Comparison of ENCODE assay signal across 22 cellular contexts in the genomic region with DNA sequence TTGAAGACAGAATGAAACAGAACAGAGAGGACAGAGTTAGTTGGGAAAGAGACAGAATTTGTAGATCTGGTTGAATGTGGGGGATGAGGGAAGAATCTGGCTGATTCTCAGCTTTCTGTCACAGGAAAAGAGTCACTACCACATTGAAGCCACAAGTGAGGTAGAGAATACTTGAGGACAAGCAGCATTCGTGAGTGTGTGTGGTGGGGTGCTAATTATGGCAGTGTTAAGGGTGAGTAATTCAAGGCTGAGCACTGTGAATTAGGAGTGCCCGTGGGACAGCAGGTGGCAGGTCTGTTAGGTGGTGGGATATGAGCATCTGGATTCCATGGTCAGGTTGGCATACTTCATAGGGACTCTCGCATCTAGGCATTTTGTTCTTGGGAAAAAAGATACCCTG.
"Had no signal": no experiment of that assay in that cellular context is flagged by ENCODE, and none has a peak within 500 bp of the region (broad histone marks: within the 10 kb centered on the region; RNA-seq: fewer than 3 reads in every experiment).

No MANE protein-coding gene starts in this region.

- H3K27ac ChIP-seq: brain microvascular endothelial cell, left lung, tibial nerve, vagina, VCaP had no signal

- H3K27me3 Mint-ChIP-seq: activated CD4-positive, alpha-beta memory T cell treated with anti-CD3 and anti-CD28 coated beads, Interleukin-2, amount 10 ng/mL, durations not matched to agents 7 days and 5 days; activated CD4-positive, alpha-beta T cell treated with anti-CD3 and anti-CD28 coated beads, Interleukin-2, amount 10 ng/mL, durations not matched to agents 24 days and 14 days; activated naive CD4-positive, alpha-beta T cell treated with anti-CD3 and anti-CD28 coated beads, Interleukin-2, amount 10 ng/mL, durations not matched to agents 7 days and 5 days; dendritic cell treated with granulocyte-macrophage colony-stimulating factor and Interleukin-4, amounts not matched to agents 40 ng/mL and 50 ng/mL, for 4 days; natural killer cell treated with Interleukin-12 subunit alpha and Interleukin-12 subunit beta and Interleukin-15 and Interleukin-18, amount 100 ng/mL, for 72 hours; progenitor cell of endocrine pancreas; stimulated activated naive CD8-positive, alpha-beta T cell treated with anti-CD3 and anti-CD28 coated beads, Interleukin-15, Interleukin-2, amounts not matched to agents 100 ng/mL and 50 ng/mL, for 24 hours had no signal

- ATAC-seq: activated CD4-positive, CD25-positive, alpha-beta regulatory T cell treated with anti-CD3 and anti-CD28 coated beads, Interleukin-2, amount 50 U/mL, for 24 hours; activated T-cell treated with anti-CD3 and anti-CD28 coated beads, Interleukin-2, amount 50 U/mL, for 72 hours; left lung; natural killer cell treated with Interleukin-12 subunit alpha and Interleukin-12 subunit beta and Interleukin-15 and Interleukin-18, amount 100 ng/mL, for 72 hours had no signal

- H3K27ac Mint-ChIP-seq: activated CD4-positive, alpha-beta memory T cell treated with anti-CD3 and anti-CD28 coated beads, Interleukin-2, amount 10 ng/mL, durations not matched to agents 7 days and 5 days; activated CD4-positive, alpha-beta T cell treated with anti-CD3 and anti-CD28 coated beads, Interleukin-2, amount 10 ng/mL, durations not matched to agents 24 days and 14 days; activated naive CD4-positive, alpha-beta T cell treated with anti-CD3 and anti-CD28 coated beads, Interleukin-2, amount 10 ng/mL, durations not matched to agents 7 days and 5 days; activated T-cell treated with anti-CD3 and anti-CD28 coated beads, Interleukin-2, amount 50 U/mL, for 72 hours; dendritic cell treated with granulocyte-macrophage colony-stimulating factor and Interleukin-4, amounts not matched to agents 40 ng/mL and 50 ng/mL, for 4 days; natural killer cell treated with Interleukin-12 subunit alpha and Interleukin-12 subunit beta and Interleukin-15 and Interleukin-18, amount 100 ng/mL, for 72 hours; progenitor cell of endocrine pancreas; stimulated activated naive CD8-positive, alpha-beta T cell treated with anti-CD3 and anti-CD28 coated beads, Interleukin-15, Interleukin-2, amounts not matched to agents 100 ng/mL and 50 ng/mL, for 24 hours; T-helper 2 cell treated with Interferon-gamma antibody and Interleukin-4, amounts not matched to agents 5 μg/mL and 100 μg/mL, for 36 hours had no signal

- H3K36me3 ChIP-seq: brain microvascular endothelial cell, left lung, tibial nerve, vagina had no signal

- DNase-seq: activated CD4-positive, alpha-beta memory T cell treated with anti-CD3 and anti-CD28 coated beads, Interleukin-2, amount 10 ng/mL, durations not matched to agents 7 days and 5 days; activated CD4-positive, alpha-beta T cell treated with anti-CD3 and anti-CD28 coated beads, Interleukin-2, amount 10 ng/mL, durations not matched to agents 24 days and 14 days; activated effector memory CD4-positive, alpha-beta T cell treated with Interleukin-2 at 50 U/mL for 16 hours; activated naive CD4-positive, alpha-beta T cell treated with anti-CD3 and anti-CD28 coated beads, Interleukin-2, amount 10 ng/mL, durations not matched to agents 7 days and 5 days; activated T-cell treated with anti-CD3 and anti-CD28 coated beads, Interleukin-2, amount 50 U/mL, for 72 hours; brain microvascular endothelial cell; caudate nucleus; effector CD4-positive, alpha-beta T cell; foreskin fibroblast; left lung; midbrain; stimulated activated CD4-positive, alpha-beta T cell treated with anti-CD3 and anti-CD28 coated beads, Interleukin-4, amount 100 ng/mL, for 4 hours had no signal

- H3K4me3 ChIP-seq: left lung, lung, tibial nerve, vagina had no signal

- H3K36me3 Mint-ChIP-seq: activated naive CD4-positive, alpha-beta T cell treated with anti-CD3 and anti-CD28 coated beads, Interleukin-2, amount 10 ng/mL, durations not matched to agents 7 days and 5 days had no signal

- H3K4me1 Mint-ChIP-seq: activated CD4-positive, alpha-beta memory T cell treated with anti-CD3 and anti-CD28 coated beads, Interleukin-2, amount 10 ng/mL, durations not matched to agents 7 days and 5 days; activated CD4-positive, alpha-beta T cell treated with anti-CD3 and anti-CD28 coated beads, Interleukin-2, amount 10 ng/mL, durations not matched to agents 24 days and 14 days; activated naive CD4-positive, alpha-beta T cell treated with anti-CD3 and anti-CD28 coated beads, Interleukin-2, amount 10 ng/mL, durations not matched to agents 7 days and 5 days had no signal

- H3K4me3 Mint-ChIP-seq: activated CD4-positive, alpha-beta memory T cell treated with anti-CD3 and anti-CD28 coated beads, Interleukin-2, amount 10 ng/mL, durations not matched to agents 7 days and 5 days; activated CD4-positive, alpha-beta T cell treated with anti-CD3 and anti-CD28 coated beads, Interleukin-2, amount 10 ng/mL, durations not matched to agents 24 days and 14 days; activated naive CD4-positive, alpha-beta T cell treated with anti-CD3 and anti-CD28 coated beads, Interleukin-2, amount 10 ng/mL, durations not matched to agents 7 days and 5 days; activated T-cell treated with anti-CD3 and anti-CD28 coated beads, Interleukin-2, amount 50 U/mL, for 72 hours; dendritic cell treated with granulocyte-macrophage colony-stimulating factor and Interleukin-4, amounts not matched to agents 40 ng/mL and 50 ng/mL, for 4 days; natural killer cell treated with Interleukin-12 subunit alpha and Interleukin-12 subunit beta and Interleukin-15 and Interleukin-18, amount 100 ng/mL, for 72 hours; stimulated activated naive CD8-positive, alpha-beta T cell treated with anti-CD3 and anti-CD28 coated beads, Interleukin-15, Interleukin-2, amounts not matched to agents 100 ng/mL and 50 ng/mL, for 24 hours; T-helper 2 cell treated with Interferon-gamma antibody and Interleukin-4, amounts not matched to agents 5 μg/mL and 100 μg/mL, for 36 hours had no signal

- H3K4me1 ChIP-seq: left lung, tibial nerve had no signal

- H3K27me3 ChIP-seq: brain microvascular endothelial cell, left lung, tibial nerve, vagina had no signal
